In the genomic region with DNA sequence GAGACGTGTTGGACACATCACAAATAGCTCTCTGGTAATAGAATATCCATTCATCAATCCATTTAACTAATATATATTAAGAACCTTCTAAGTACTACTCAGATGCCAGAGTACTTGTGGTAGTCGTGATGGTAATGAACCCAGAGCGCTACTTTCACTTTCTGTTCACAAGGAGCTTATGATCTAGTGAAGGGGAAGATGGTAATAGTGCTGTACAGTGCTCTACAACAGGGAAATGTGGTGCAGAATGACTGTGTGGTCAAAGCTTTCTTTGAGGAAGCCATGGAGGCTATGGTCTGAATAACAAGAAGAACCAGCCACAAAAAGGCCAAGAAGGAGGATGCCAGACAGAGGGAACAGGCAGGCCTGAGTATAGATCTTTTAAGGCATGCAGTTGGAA, we compare ENCODE assay signal across 8 cellular contexts.
DNase-seq lines count a peak whose midpoint lies in the region; ATAC-seq and TF ChIP-seq lines count a peak whose summit lies in the region.

No MANE protein-coding gene starts in this region.

- no peaks in the 10 kb centered on the region for H4K20me1 ChIP-seq in DND-41 (ENCODE audit: insufficient read depth, low read length)

- H3K27me3 ChIP-seq in DND-41 (ENCODE audit: insufficient read depth, low read length, poor library complexity) = no peaks in the 10 kb centered on the region
- peaks cover 2% of the 10 kb centered on the region for H3K27me3 ChIP-seq in HL-60 (ENCODE audit: insufficient read depth, poor library complexity, severe bottlenecking)
- no peaks in the 10 kb centered on the region for H3K27me3 ChIP-seq in adipocyte (replicated peaks; ENCODE audit: control insufficient read depth, insufficient read depth, low read length)
- H3K27me3 ChIP-seq in gastroesophageal sphincter = no peaks in the 10 kb centered on the region

- H3K79me2 ChIP-seq in DND-41 (ENCODE audit: insufficient read depth, low read length) = no peaks in the 10 kb centered on the region

- peak overlapping the region; percentile 92 for H2AFZ ChIP-seq in DND-41 (ENCODE audit: low read depth, low read length)

- DNase-seq in DND-41 (peak; percentile 66), HL-60 (ENCODE audit: low read depth in 1 of 2, low spot score in 1 of 2) (peak; percentile 54 to 63), adipocyte (ENCODE audit: low read depth) (peak; percentile 19), pons (ENCODE audit: low spot score) (peak; percentile 75), cortex of kidney (lab: John Stamatoyannopoulos, UW) (no peak), NCI-H69 (lab: John Stamatoyannopoulos, UW) (no peak)

- H3K9me3 ChIP-seq in DND-41 (ENCODE audit: insufficient read depth, low read length, severe bottlenecking) = no peaks in the 10 kb centered on the region
- H3K9me3 ChIP-seq in adipocyte (ENCODE audit: control insufficient read depth, low read length) = peaks cover under 1% of the 10 kb centered on the region
- peaks cover 0 to 3% (median 0%) of the 10 kb centered on the region in 3 donors for H3K9me3 ChIP-seq in gastroesophageal sphincter

- H3K36me3 ChIP-seq in DND-41 (ENCODE audit: insufficient read depth, low read length) (no peaks in the 10 kb centered on the region), adipocyte (ENCODE audit: control insufficient read depth, insufficient read depth, low read length, severe bottlenecking) (no peaks in the 10 kb centered on the region), gastroesophageal sphincter (no peaks in the 10 kb centered on the region)

- 60 to 73% methylated on average over 1 to 3 of the region's 3 CpGs for WGBS in gastroesophageal sphincter (ENCODE audit: low coverage in 1 of 2), 2 donors

- TF ChIP-seq EP300 in gastroesophageal sphincter (IDR thresholded peaks at IDR 0.05) = no peak

- H3K4me1 ChIP-seq in DND-41 (ENCODE audit: insufficient read depth, low read length) (peaks cover 44% of the 10 kb centered on the region), adipocyte (ENCODE audit: control insufficient read depth, insufficient read depth, low read length) (peaks cover 50% of the 10 kb centered on the region), gastroesophageal sphincter (no peaks in the 10 kb centered on the region)

- peak overlapping the region; percentile 46 for H3K9ac ChIP-seq in DND-41 (ENCODE audit: low read depth, low read length)
- no peak overlapping the region for H3K9ac ChIP-seq in adipocyte (ENCODE audit: low read length)

- peak overlapping the region in 1 of 2 experiments; percentile 42; a peak in 2 of 4 replicates for H3K4me3 ChIP-seq in DND-41 (ENCODE audit: low read depth in 1 of 2, low read length in 2 of 2)
- no peak overlapping the region for H3K4me3 ChIP-seq in HL-60 (replicated peaks; ENCODE audit: insufficient read depth, low read length)
- H3K4me3 ChIP-seq in adipocyte (ENCODE audit: low read length) = no peak overlapping the region
- H3K4me3 ChIP-seq in gastroesophageal sphincter = no peak overlapping the region

- H3K27ac ChIP-seq in DND-41 (ENCODE audit: low read length) (peak overlapping the region; percentile 94), HL-60 (replicated peaks) (no peak overlapping the region), gastroesophageal sphincter (peak overlapping the region in 1 of 4 donors; percentile 19)

- ATAC-seq in DND-41 (ENCODE audit: insufficient read depth, low read depth) (peak; percentile 94), GM21381 (IDR thresholded peaks at IDR 0.05; ENCODE audit: unreplicated experiment) (peak; percentile 87), gastroesophageal sphincter (no peak)

- no peak for TF ChIP-seq CTCF in DND-41 (IDR thresholded peaks at IDR 0.05; ENCODE audit: borderline replicate concordance, extremely low read depth, low read length, poor library complexity, severe bottlenecking)
- TF ChIP-seq CTCF in HL-60 (IDR thresholded peaks at IDR 0.05; ENCODE audit: insufficient read depth, low read length) = no peak
- no peak for TF ChIP-seq CTCF in gastroesophageal sphincter (IDR thresholded peaks at IDR 0.05)

- TF ChIP-seq POLR2A in gastroesophageal sphincter (IDR thresholded peaks at IDR 0.05) = no peak

- peak overlapping the region; percentile 58 for H3K4me2 ChIP-seq in DND-41 (ENCODE audit: insufficient read depth, low read length)

Comparison
In these comparisons a context has a peak if more than half of its experiments do, and no peak if none do; other contexts are left out.
1. DNase-seq: peak in DND-41 (single experiment), HL-60 (2 of 2), adipocyte (single experiment) and pons (single experiment); none in cortex of kidney (single experiment) and NCI-H69 (single experiment).